13 cellular contexts compared by ENCODE assay signal in the genomic region with DNA sequence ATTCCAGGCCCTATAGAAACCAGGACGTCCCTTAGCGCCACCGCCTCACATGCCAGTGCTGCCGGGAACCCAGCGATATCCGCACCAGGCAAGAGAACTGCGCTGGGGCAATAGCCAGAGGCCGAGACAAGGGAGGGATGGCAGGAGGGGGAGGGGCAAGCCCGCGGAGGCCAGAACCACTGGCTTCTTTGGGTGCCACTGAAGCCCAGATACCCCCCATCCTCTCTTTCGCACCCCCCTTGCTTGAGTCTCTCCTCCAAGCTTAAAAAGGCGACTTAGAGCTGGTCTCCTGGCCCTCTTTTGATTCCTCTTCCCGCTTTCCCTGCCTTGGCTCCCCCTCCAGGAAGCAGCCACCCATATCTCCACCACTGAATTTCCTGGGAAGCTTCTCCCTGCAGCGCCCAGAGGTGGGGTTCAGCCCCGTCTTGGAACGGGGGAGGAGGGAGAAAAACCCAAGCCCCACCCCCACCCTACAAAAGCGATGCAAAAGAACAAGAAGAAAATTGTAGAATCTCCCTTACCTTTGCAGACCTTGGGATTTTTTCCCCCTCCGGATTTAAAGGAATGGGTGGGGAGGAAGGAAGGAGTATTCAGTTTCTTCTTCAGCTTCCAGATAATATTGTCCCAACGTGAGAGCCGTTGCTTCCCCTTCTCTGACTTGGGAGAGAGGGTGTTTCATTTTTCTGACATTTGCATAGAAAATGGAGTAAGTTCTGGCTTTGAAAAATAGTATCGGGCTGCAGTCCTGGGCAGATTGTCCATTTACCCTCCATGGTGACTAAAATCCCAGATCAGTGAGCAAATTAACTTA. TPM values are rescaled to one million over a fixed set of nuclear protein-coding genes. Genes with fewer than 3 reads are reported as not detected.
DNase-seq lines count a peak whose midpoint lies in the region; ATAC-seq, FAIRE-seq and TF ChIP-seq lines count a peak whose summit lies in the region.
"Had no signal": no experiment of that assay in that cellular context is flagged by ENCODE, and none has a peak within 500 bp of the region (broad histone marks: within the 10 kb centered on the region; RNA-seq: fewer than 3 reads in every experiment).

No MANE protein-coding gene starts in this region.

- WGBS in upper lobe of left lung, 2 donors: 31 to 42% methylated on average over 21 of the region's 21 CpGs

- no peak for TF ChIP-seq EP300 in upper lobe of left lung (IDR thresholded peaks at IDR 0.05)

- peak overlapping the region; percentile 43 for H3K4me3 ChIP-seq in SJSA1
- H3K4me3 ChIP-seq in upper lobe of left lung: peak overlapping the region in 3 of 4 donors; percentile 1 to 13 (median 4)
- H3K4me3 ChIP-seq: lung had no signal

- peak; percentile 57 for DNase-seq in DMS53 (lab: John Stamatoyannopoulos, UW)
- DNase-seq in DMS53 treated with DMSO at 0.1 percent for 48 hours (lab: John Stamatoyannopoulos, UW; ENCODE audit: unreplicated experiment): no peak
- DNase-seq in SJSA1 (ENCODE audit: low read depth in 1 of 2, low spot score in 2 of 2): peak in 1 of 2 experiments; percentile 73
- peak; percentile 84 for DNase-seq in kidney tubule cell (ENCODE audit: low spot score)
- peak in 1 of 2 donors; percentile 51 for DNase-seq in upper lobe of left lung
- DNase-seq in GM19239 (ENCODE audit: insufficient read length, low spot score): no peak
- DNase-seq: effector memory CD4-positive, alpha-beta T cell; NCI-H1436 had no signal

- H3K9me3 ChIP-seq in SJSA1 (replicated peaks): no peaks in the 10 kb centered on the region
- H3K9me3 ChIP-seq in upper lobe of left lung: no peaks in the 10 kb centered on the region

- H3K27me3 ChIP-seq in SJSA1 (replicated peaks) (peaks cover 15% of the 10 kb centered on the region), upper lobe of left lung (peaks cover 0 to 65% (median 30%) of the 10 kb centered on the region in 4 donors)

- ATAC-seq in upper lobe of left lung (ENCODE audit: low FRiP score in 2 of 2): peak in 1 of 2 donors; percentile 35
- no peak for ATAC-seq in GM21367 (IDR thresholded peaks at IDR 0.05; ENCODE audit: unreplicated experiment)
- no peak for ATAC-seq in HG02610 (IDR thresholded peaks at IDR 0.05; ENCODE audit: unreplicated experiment)
- ATAC-seq: activated T-helper 17 cell treated with anti-CD3 and anti-CD28 coated beads, Interleukin-2, amount 50 U/mL, for 72 hours had no signal

- H3K27ac ChIP-seq in SJSA1 (peak overlapping the region; percentile 25; the same call in 1 of the 2 replicates), upper lobe of left lung (no peak overlapping the region)

- H3K4me1 ChIP-seq in SJSA1 (replicated peaks) (peaks cover 14% of the 10 kb centered on the region), upper lobe of left lung (peaks cover 6 to 12% (median 7%) of the 10 kb centered on the region in 4 donors)

- no peak for FAIRE-seq in GM19239 (lab: Jason Lieb, UNC)

- H3K36me3 ChIP-seq in SJSA1 (peaks cover 7% of the 10 kb centered on the region), upper lobe of left lung (no peaks in the 10 kb centered on the region)

- no peak for TF ChIP-seq CTCF in upper lobe of left lung (IDR thresholded peaks at IDR 0.05)

- no peak for TF ChIP-seq POLR2A in upper lobe of left lung (IDR thresholded peaks at IDR 0.05)

RNA-seq across cellular contexts. Expression of gene HOXB6, which starts 0.6 kb away (rescaled TPM):
- total RNA-seq in SJSA1 (2014; rRNA removed; shearing (Covaris generic)): 4.8 and 7.1 TPM in 2 replicates
- 10 to 100 TPM in 2 of 6 donors, 1 to 10 TPM in 4; 1.1 to 11.3 (median 7.0) TPM for total RNA-seq in upper lobe of left lung
- total RNA-seq: T-helper 2 cell treated with Interferon-gamma antibody and Interleukin-4, amounts not matched to agents 100 ng/mL and 5 ng/mL, for 36 hours had no signal

RNA-seq across cellular contexts. Expression of gene HOXB7, which starts 6.7 kb away (rescaled TPM):
- total RNA-seq in SJSA1 (2014; rRNA removed; shearing (Covaris generic)): 23.0 and 28.4 TPM in 2 replicates
- 1 to 10 TPM in 5 of 6 donors, not detected in 1; 1.1 to 3.7 (median 1.3) TPM for total RNA-seq in upper lobe of left lung

RNA-seq across cellular contexts. Expression of gene HOXB5, which starts 10.6 kb away (rescaled TPM):
- 0.05 and 1.2 TPM in 2 replicates for total RNA-seq in SJSA1 (2014; rRNA removed; shearing (Covaris generic))
- total RNA-seq in upper lobe of left lung: 1 to 10 TPM in 4 of 6 donors, under 1 TPM in 2; 0.39 to 5.0 (median 1.5) TPM
- total RNA-seq: activated T-helper 17 cell treated with anti-CD3 and anti-CD28 coated beads, Interleukin-2, amount 50 U/mL, for 72 hours had no signal

RNA-seq across cellular contexts. Expression of gene HOXB8, which starts 10.9 kb away (rescaled TPM):
- total RNA-seq in SJSA1 (2014; rRNA removed; shearing (Covaris generic)): not detected in 2 replicates
- under 1 TPM in 2 of 6 donors, not detected in 4; 0.23 to 0.27 TPM for total RNA-seq in upper lobe of left lung
- total RNA-seq: activated T-helper 17 cell treated with anti-CD3 and anti-CD28 coated beads, Interleukin-2, amount 50 U/mL, for 72 hours; T-helper 2 cell treated with Interferon-gamma antibody and Interleukin-4, amounts not matched to agents 100 ng/mL and 5 ng/mL, for 36 hours had no signal

RNA-seq across cellular contexts. Expression of gene HOXB3, which starts 14.1 kb away (rescaled TPM):
- 1.4 and 5.2 TPM in 2 replicates for total RNA-seq in SJSA1 (2014; rRNA removed; shearing (Covaris generic))
- total RNA-seq in upper lobe of left lung: 10 to 100 TPM in 2 of 6 donors, 1 to 10 TPM in 4; 2.9 to 12.6 (median 7.9) TPM

Comparison
In these comparisons a context has a peak if more than half of its experiments do, and no peak if none do; other contexts are left out.
1. DNase-seq: peak in DMS53 (single experiment) and kidney tubule cell (single experiment); none in DMS53 treated with DMSO at 0.1 percent for 48 hours (single experiment) and GM19239 (single experiment).